In genomic region chr9:82104252-82104651, GRCh38 we compare ENCODE assay signal across 27 cellular contexts.
"Had no signal": no experiment of that assay in that cellular context is flagged by ENCODE, and none has a peak within 500 bp of the region (broad histone marks: within the 10 kb centered on the region; RNA-seq: fewer than 3 reads in every experiment).

No MANE protein-coding gene starts in this region.

- H3K9ac ChIP-seq: neural progenitor cell, parathyroid adenoma had no signal

- H3K27ac Mint-ChIP-seq: nephron; neural progenitor cell; progenitor cell of endocrine pancreas; stimulated activated effector memory CD8-positive, alpha-beta T cell treated with anti-CD3 and anti-CD28 coated beads, Interleukin-12 subunit alpha, Interleukin-12 subunit beta, amount 100 ng/mL, for 72 hours; stimulated activated naive B cell treated with anti-CD40 and anti-IgM and Interleukin-4, amounts not matched to agents 10 μg/mL and 1 μg/mL and 100 μg/mL, for 72 hours; stimulated activated naive CD8-positive, alpha-beta T cell treated with anti-CD3 and anti-CD28 coated beads, Interleukin-15, Interleukin-2, amounts not matched to agents 100 ng/mL and 50 ng/mL, for 24 hours had no signal

- H3K4me3 Mint-ChIP-seq: nephron; neural progenitor cell; stimulated activated effector memory CD8-positive, alpha-beta T cell treated with anti-CD3 and anti-CD28 coated beads, Interleukin-12 subunit alpha, Interleukin-12 subunit beta, amount 100 ng/mL, for 72 hours; stimulated activated naive B cell treated with anti-CD40 and anti-IgM and Interleukin-4, amounts not matched to agents 10 μg/mL and 1 μg/mL and 100 μg/mL, for 72 hours; stimulated activated naive CD8-positive, alpha-beta T cell treated with anti-CD3 and anti-CD28 coated beads, Interleukin-15, Interleukin-2, amounts not matched to agents 100 ng/mL and 50 ng/mL, for 24 hours had no signal

- H3K27ac ChIP-seq: neural progenitor cell, ovary, parathyroid adenoma, psoas muscle, right lobe of liver, sigmoid colon, stomach, thoracic aorta, thyroid gland, tibial nerve, upper lobe of left lung, vagina had no signal

- H3K9me3 ChIP-seq: psoas muscle, right lobe of liver, sigmoid colon, thoracic aorta, thyroid gland, upper lobe of left lung, vagina had no signal

- H3K4me1 Mint-ChIP-seq: neural progenitor cell; stimulated activated effector memory CD8-positive, alpha-beta T cell treated with anti-CD3 and anti-CD28 coated beads, Interleukin-12 subunit alpha, Interleukin-12 subunit beta, amount 100 ng/mL, for 72 hours had no signal

- H3K27me3 ChIP-seq: neural progenitor cell, ovary, right lobe of liver, sigmoid colon, stomach, thyroid gland, tibial nerve, upper lobe of left lung, vagina had no signal

- H3K27me3 Mint-ChIP-seq: progenitor cell of endocrine pancreas; stimulated activated naive B cell treated with anti-CD40 and anti-IgM and Interleukin-4, amounts not matched to agents 10 μg/mL and 1 μg/mL and 100 μg/mL, for 72 hours; stimulated activated naive CD8-positive, alpha-beta T cell treated with anti-CD3 and anti-CD28 coated beads, Interleukin-15, Interleukin-2, amounts not matched to agents 100 ng/mL and 50 ng/mL, for 24 hours had no signal

- H3K4me1 ChIP-seq: parathyroid adenoma, psoas muscle, right lobe of liver, sigmoid colon, stomach, tibial nerve, upper lobe of left lung, vagina had no signal

- H3K4me2 ChIP-seq: neural progenitor cell had no signal

- H3K4me3 ChIP-seq: neural progenitor cell, ovary, psoas muscle, right lobe of liver, sigmoid colon, stomach, thoracic aorta, thyroid gland, tibial nerve, upper lobe of left lung, vagina had no signal

- DNase-seq: occipital lobe; ovary; posterior cingulate gyrus; psoas muscle; right cardiac atrium; right lobe of liver; sigmoid colon; small intestine; stimulated activated CD4-positive, alpha-beta T cell treated with anti-CD3 and anti-CD28 coated beads, Interleukin-15, amount 100 ng/mL, for 24 hours; stimulated activated CD4-positive, alpha-beta T cell treated with anti-CD3 and anti-CD28 coated beads, Interleukin-2, amount 100 ng/mL, for 24 hours; stimulated activated CD4-positive, alpha-beta T cell treated with anti-CD3 and anti-CD28 coated beads, Interleukin-2, amount 100 ng/mL, for 48 hours; stimulated activated CD4-positive, alpha-beta T cell treated with anti-CD3 and anti-CD28 coated beads, Interleukin-4, amount 100 ng/mL, for 24 hours; stimulated activated naive B cell treated with anti-CD40 and anti-IgM and Interleukin-4, amounts not matched to agents 10 μg/mL and 1 μg/mL and 100 μg/mL, for 72 hours; stimulated activated naive CD4-positive, alpha-beta T cell treated with Interleukin-2 at 50 U/mL for 16 hours; stomach; thyroid gland; trophoblast cell; upper lobe of left lung had no signal

- H3K79me2 ChIP-seq: parathyroid adenoma had no signal

- H3K36me3 Mint-ChIP-seq: stimulated activated effector memory CD8-positive, alpha-beta T cell treated with anti-CD3 and anti-CD28 coated beads, Interleukin-12 subunit alpha, Interleukin-12 subunit beta, amount 100 ng/mL, for 72 hours had no signal

- H3K36me3 ChIP-seq: neural progenitor cell, ovary, right lobe of liver, sigmoid colon, stomach, thoracic aorta, thyroid gland, tibial nerve, upper lobe of left lung, vagina had no signal

- ATAC-seq: psoas muscle; right cardiac atrium; right lobe of liver; stimulated activated effector memory CD8-positive, alpha-beta T cell treated with anti-CD3 and anti-CD28 coated beads, Interleukin-12 subunit alpha, Interleukin-12 subunit beta, amount 100 ng/mL, for 72 hours; stimulated activated naive B cell treated with anti-CD40 and anti-IgM and Interleukin-4, amounts not matched to agents 10 μg/mL and 1 μg/mL and 100 μg/mL, for 72 hours had no signal

- H2AFZ ChIP-seq: neural progenitor cell, parathyroid adenoma had no signal
